ENCODE assay signal across 8 cellular contexts in genomic region chr6:5143625-5144311, GRCh38. TPM values are rescaled to one million over a fixed set of nuclear protein-coding genes. Genes with fewer than 3 reads are reported as not detected.
DNase-seq lines count a peak whose midpoint lies in the region; ATAC-seq lines count a peak whose summit lies in the region.

No MANE protein-coding gene starts in this region.

- no peak for ATAC-seq in HG02852 (IDR thresholded peaks at IDR 0.05; ENCODE audit: unreplicated experiment)

- peak; percentile 82 for DNase-seq in ELR (ENCODE audit: low read depth)
- DNase-seq in HK-2 (ENCODE audit: unreplicated experiment): peak; percentile 75
- peak; percentile 63 for DNase-seq in NCI-H774 (lab: John Stamatoyannopoulos, UW)
- DNase-seq in activated CD4-positive, alpha-beta T cell treated with anti-CD3 and anti-CD28 coated beads, Interleukin-2, amount 50 U/mL, for 48 hours: peak; percentile 88 to 89
- peak; percentile 68 to 82 for DNase-seq in dermis microvascular lymphatic vessel endothelial cell (ENCODE audit: low read depth in 2 of 2)
- DNase-seq in medulla oblongata (ENCODE audit: extremely low spot score): peak; percentile 93
- DNase-seq in stimulated activated CD8-positive, alpha-beta memory T cell treated with anti-CD3 and anti-CD28 coated beads, Interleukin-12 subunit alpha, Interleukin-12 subunit beta, amount 100 ng/mL, for 4 hours (ENCODE audit: low read depth): peak; percentile 58

RNA-seq across cellular contexts. Expression of gene PPP1R3G, which starts 58.6 kb away (rescaled TPM):
- 0.39 and 0.89 TPM in 2 replicates for total RNA-seq in dermis microvascular lymphatic vessel endothelial cell
